Comparison of ENCODE assay signal across 32 cellular contexts in the genomic region with DNA sequence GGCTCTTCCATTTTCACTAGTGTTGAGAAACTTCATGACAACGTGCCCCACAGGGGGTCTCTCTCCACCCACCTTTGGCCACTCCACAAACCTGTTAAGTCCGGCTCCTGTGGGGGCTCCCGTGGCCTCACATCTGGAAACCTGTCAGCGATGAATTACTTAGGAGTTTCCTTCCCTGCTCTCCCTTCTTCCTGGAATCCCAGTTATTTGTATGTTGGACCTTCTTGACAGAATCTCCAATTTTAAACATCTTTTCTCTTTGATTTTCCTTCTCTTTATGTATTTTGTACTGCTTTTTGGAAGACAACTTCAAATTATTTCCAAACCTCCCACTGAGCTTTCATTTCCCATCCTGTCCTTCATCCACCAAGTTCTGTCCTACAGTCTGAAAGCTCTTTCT.
"Had no signal": no experiment of that assay in that cellular context is flagged by ENCODE, and none has a peak within 500 bp of the region (broad histone marks: within the 10 kb centered on the region; RNA-seq: fewer than 3 reads in every experiment).

No MANE protein-coding gene starts in this region.

- H3K4me3 ChIP-seq: adrenal gland, ascending aorta, cardiac muscle cell, gastroesophageal sphincter, pancreas, prostate gland, smooth muscle cell, stomach, thyroid gland, upper lobe of left lung had no signal

- H3K9me3 ChIP-seq: adrenal gland, pancreas, prostate gland, thyroid gland had no signal

- H3K36me3 ChIP-seq: adrenal gland, cardiac muscle cell, pancreas, prostate gland, thyroid gland had no signal

- H3K4me3 Mint-ChIP-seq: activated CD4-positive, alpha-beta T cell treated with anti-CD3 and anti-CD28 coated beads for 36 hours; activated CD8-positive, alpha-beta memory T cell treated with anti-CD3 and anti-CD28 coated beads, Interleukin-2, amount 10 ng/mL, durations not matched to agents 7 days and 5 days; activated CD8-positive, alpha-beta T cell treated with anti-CD3 and anti-CD28 coated beads, Interleukin-2, amount 10 ng/mL, durations not matched to agents 7 days and 5 days; activated naive CD4-positive, alpha-beta T cell treated with anti-CD3 and anti-CD28 coated beads for 36 hours; activated naive CD8-positive, alpha-beta T cell treated with anti-CD3 and anti-CD28 coated beads for 36 hours; brain; dendritic cell treated with granulocyte-macrophage colony-stimulating factor and Interleukin-4, amounts not matched to agents 40 ng/mL and 50 ng/mL, for 4 days; immature natural killer cell; naive thymus-derived CD4-positive, alpha-beta T cell; stimulated activated naive B cell treated with anti-CD40 and anti-IgM and Interleukin-4, amounts not matched to agents 10 μg/mL and 1 μg/mL and 100 μg/mL, for 72 hours had no signal

- H3K4me1 Mint-ChIP-seq: activated CD4-positive, alpha-beta T cell treated with anti-CD3 and anti-CD28 coated beads for 36 hours; activated CD8-positive, alpha-beta memory T cell treated with anti-CD3 and anti-CD28 coated beads, Interleukin-2, amount 10 ng/mL, durations not matched to agents 7 days and 5 days; activated naive CD8-positive, alpha-beta T cell treated with anti-CD3 and anti-CD28 coated beads for 36 hours; brain; stimulated activated naive B cell treated with anti-CD40 and anti-IgM and Interleukin-4, amounts not matched to agents 10 μg/mL and 1 μg/mL and 100 μg/mL, for 72 hours had no signal

- H3K27me3 Mint-ChIP-seq: activated CD4-positive, alpha-beta T cell treated with anti-CD3 and anti-CD28 coated beads for 36 hours; activated CD8-positive, alpha-beta memory T cell treated with anti-CD3 and anti-CD28 coated beads, Interleukin-2, amount 10 ng/mL, durations not matched to agents 7 days and 5 days; activated naive CD8-positive, alpha-beta T cell treated with anti-CD3 and anti-CD28 coated beads for 36 hours; dendritic cell treated with granulocyte-macrophage colony-stimulating factor and Interleukin-4, amounts not matched to agents 40 ng/mL and 50 ng/mL, for 4 days; naive thymus-derived CD4-positive, alpha-beta T cell; stimulated activated naive B cell treated with anti-CD40 and anti-IgM and Interleukin-4, amounts not matched to agents 10 μg/mL and 1 μg/mL and 100 μg/mL, for 72 hours had no signal

- H3K4me1 ChIP-seq: adrenal gland, ascending aorta, gastroesophageal sphincter, pancreas, prostate gland, stomach, thyroid gland had no signal

- H3K27ac ChIP-seq: adrenal gland, ascending aorta, cardiac muscle cell, epithelial cell of prostate, gastroesophageal sphincter, pancreas, prostate gland, stomach, thyroid gland, upper lobe of left lung had no signal

- H3K27ac Mint-ChIP-seq: activated CD4-positive, alpha-beta T cell treated with anti-CD3 and anti-CD28 coated beads for 36 hours; activated CD8-positive, alpha-beta memory T cell treated with anti-CD3 and anti-CD28 coated beads, Interleukin-2, amount 10 ng/mL, durations not matched to agents 7 days and 5 days; activated CD8-positive, alpha-beta T cell treated with anti-CD3 and anti-CD28 coated beads, Interleukin-2, amount 10 ng/mL, durations not matched to agents 7 days and 5 days; activated naive CD4-positive, alpha-beta T cell treated with anti-CD3 and anti-CD28 coated beads for 36 hours; activated naive CD8-positive, alpha-beta T cell treated with anti-CD3 and anti-CD28 coated beads for 36 hours; brain; dendritic cell treated with granulocyte-macrophage colony-stimulating factor and Interleukin-4, amounts not matched to agents 40 ng/mL and 50 ng/mL, for 4 days; stimulated activated naive B cell treated with anti-CD40 and anti-IgM and Interleukin-4, amounts not matched to agents 10 μg/mL and 1 μg/mL and 100 μg/mL, for 72 hours had no signal

- DNase-seq: activated CD4-positive, alpha-beta T cell treated with anti-CD3 and anti-CD28 coated beads for 36 hours; activated CD4-positive, CD25-positive, alpha-beta regulatory T cell; activated CD8-positive, alpha-beta memory T cell treated with anti-CD3 and anti-CD28 coated beads, Interleukin-2, amount 10 ng/mL, durations not matched to agents 7 days and 5 days; activated CD8-positive, alpha-beta T cell treated with anti-CD3 and anti-CD28 coated beads, Interleukin-2, amount 10 ng/mL, durations not matched to agents 7 days and 5 days; activated effector memory CD4-positive, alpha-beta T cell treated with Interleukin-2 at 50 U/mL for 16 hours; activated naive CD4-positive, alpha-beta T cell treated with anti-CD3 and anti-CD28 coated beads for 36 hours; activated naive CD8-positive, alpha-beta T cell treated with anti-CD3 and anti-CD28 coated beads for 36 hours; activated T-cell treated with anti-CD3 and anti-CD28 coated beads for 4 hours; hippocampal formation; immature natural killer cell; kidney; midbrain; naive thymus-derived CD4-positive, alpha-beta T cell; pancreas; retina; stimulated activated CD4-positive, alpha-beta T cell treated with anti-CD3 and anti-CD28 coated beads, Interleukin-1b, Interleukin-23, amount 100 ng/mL, for 48 hours; stimulated activated CD4-positive, alpha-beta T cell treated with anti-CD3 and anti-CD28 coated beads, Interleukin-4, amount 100 ng/mL, for 4 hours; stimulated activated CD8-positive, alpha-beta memory T cell treated with anti-CD3 and anti-CD28 coated beads, Interleukin-4, amount 100 ng/mL, for 48 hours; stimulated activated naive B cell treated with anti-CD40 and anti-IgM and Interleukin-4, amounts not matched to agents 10 μg/mL and 1 μg/mL and 100 μg/mL, for 72 hours; T-helper 2 cell; thyroid gland; upper lobe of left lung had no signal

- ATAC-seq: activated CD4-positive, alpha-beta T cell treated with anti-CD3 and anti-CD28 coated beads for 36 hours; activated CD8-positive, alpha-beta memory T cell treated with anti-CD3 and anti-CD28 coated beads, Interleukin-2, amount 10 ng/mL, durations not matched to agents 7 days and 5 days; activated CD8-positive, alpha-beta T cell treated with anti-CD3 and anti-CD28 coated beads, Interleukin-2, amount 10 ng/mL, durations not matched to agents 7 days and 5 days; gastroesophageal sphincter; naive thymus-derived CD4-positive, alpha-beta T cell; pancreas; stimulated activated naive B cell treated with anti-CD40 and anti-IgM and Interleukin-4, amounts not matched to agents 10 μg/mL and 1 μg/mL and 100 μg/mL, for 72 hours had no signal
